9 cellular contexts compared by ENCODE assay signal in genomic region chr15:52262364-52262763, GRCh38. TPM values are rescaled to one million over a fixed set of nuclear protein-coding genes. Genes with fewer than 3 reads are reported as not detected.
DNase-seq lines count a peak whose midpoint lies in the region; ATAC-seq, FAIRE-seq and TF ChIP-seq lines count a peak whose summit lies in the region.
"Had no signal": no experiment of that assay in that cellular context is flagged by ENCODE, and none has a peak within 500 bp of the region (broad histone marks: within the 10 kb centered on the region; RNA-seq: fewer than 3 reads in every experiment).

No MANE protein-coding gene starts in this region.

- no peaks in the 10 kb centered on the region for H3K9me3 ChIP-seq in GM12878 (replicated peaks; ENCODE audit: control insufficient read depth, insufficient read depth, low read length)

- no peaks in the 10 kb centered on the region for H3K36me3 Mint-ChIP-seq in activated naive CD4-positive, alpha-beta T cell treated with anti-CD3 and anti-CD28 coated beads, Interleukin-2, amount 50 U/mL, for 24 hours
- H3K36me3 Mint-ChIP-seq in memory B cell (no peaks in the 10 kb centered on the region), type B pancreatic cell (peaks cover 19% of the 10 kb centered on the region)

- in situ Hi-C loops in GM12878 (cut with MboI): no loop called here

- BruUV-seq in GM12878 (replicated peaks; lab: Mats Ljungman, UMichigan): TSS peak; percentile 88

- peak overlapping the region; percentile 66 for H3K4me3 Mint-ChIP-seq in activated naive CD4-positive, alpha-beta T cell treated with anti-CD3 and anti-CD28 coated beads, Interleukin-2, amount 50 U/mL, for 24 hours
- H3K4me3 Mint-ChIP-seq in memory B cell (peak overlapping the region; percentile 64), type B pancreatic cell (no peak overlapping the region)

- H3K4me1 Mint-ChIP-seq in activated naive CD4-positive, alpha-beta T cell treated with anti-CD3 and anti-CD28 coated beads, Interleukin-2, amount 50 U/mL, for 24 hours: peaks cover 34% of the 10 kb centered on the region
- H3K4me1 Mint-ChIP-seq in memory B cell (peaks cover 29% of the 10 kb centered on the region), type B pancreatic cell (ENCODE audit: unreplicated experiment) (peaks cover 34% of the 10 kb centered on the region)

- no peak for TF ChIP-seq EP300 in GM12878 (IDR thresholded peaks at IDR 0.05; ENCODE audit: borderline replicate concordance in 1 of 2, control insufficient read depth in 1 of 2, low read depth in 2 of 2, low read length in 2 of 2)

- peak overlapping the region; percentile 74 for H3K4me2 ChIP-seq in GM12878 (ENCODE audit: control insufficient read depth, insufficient read depth)

- no peak for TF ChIP-seq CTCF in GM12878 (IDR thresholded peaks at IDR 0.05 in 2 of 3, conservative IDR thresholded peaks at IDR 0.05 in 1 of 3; ENCODE audit: control insufficient read depth in 2 of 3, extremely low read depth in 1 of 3, insufficient read depth in 1 of 3, low read depth in 3 of 3, low read length in 3 of 3)
- no peak for TF ChIP-seq CTCF in type B pancreatic cell (conservative IDR thresholded peaks at IDR 0.05)

- no peaks in the 10 kb centered on the region for H3K36me3 ChIP-seq in GM12878 (ENCODE audit: control insufficient read depth in 2 of 2, insufficient read depth in 2 of 2, low read length in 1 of 2)

- intact Hi-C loops in GM12878 (cut with micrococcal nuclease; ENCODE audit: unreplicated experiment): loop anchor here (5.0 kb wide), 1 partner anchor 45 kb away; no protein-coding TSS in a partner anchor

- no peaks in the 10 kb centered on the region for H4K20me1 ChIP-seq in GM12878 (ENCODE audit: control insufficient read depth, insufficient read depth)

- no peaks in the 10 kb centered on the region for H3K9me3 Mint-ChIP-seq in activated naive CD4-positive, alpha-beta T cell treated with anti-CD3 and anti-CD28 coated beads, Interleukin-2, amount 50 U/mL, for 24 hours
- H3K9me3 Mint-ChIP-seq in memory B cell (no peaks in the 10 kb centered on the region), type B pancreatic cell (no peaks in the 10 kb centered on the region)

- no peaks in the 10 kb centered on the region for H3K27me3 ChIP-seq in GM12878 (replicated peaks in 1 of 2; ENCODE audit: control insufficient read depth in 2 of 2, insufficient read depth in 2 of 2, low read length in 1 of 2)

- SMC1A ChIA-PET in GM12878 (lab: Charles Lee; ENCODE audit: uncharacterized antibody, unreplicated experiment): interaction anchor here (0.6 to 10.7 kb wide), 21 partner anchors 13 to 486 kb away, joined by 3 to 143 read pairs (median 4); no protein-coding TSS in a partner anchor

- ATAC-seq in GM12878: peak; percentile 13; the same call in 2 of the 3 replicates
- no peak for ATAC-seq in memory B cell (ENCODE audit: low read depth)
- no peak for ATAC-seq in GM19328 (IDR thresholded peaks at IDR 0.05; ENCODE audit: unreplicated experiment)

- no peaks in the 10 kb centered on the region for H3K79me2 ChIP-seq in GM12878 (ENCODE audit: control insufficient read depth, insufficient read depth, low read length)

- DNase-seq in activated naive CD4-positive, alpha-beta T cell (lab: John Stamatoyannopoulos, UW): no peak
- DNase-seq in GM12878 (ENCODE audit: low read depth, low spot score) (no peak), memory B cell (ENCODE audit: low spot score in 2 of 2) (no peak), type B pancreatic cell (ENCODE audit: extremely low spot score, unreplicated experiment) (no peak), hepatic stellate cell (ENCODE audit: low spot score) (no peak), ureter (ENCODE audit: low spot score) (no peak)

- no peak for TF ChIP-seq POLR2A in GM12878 (IDR thresholded peaks at IDR 0.05; ENCODE audit: low read depth, low read length)

- RAD21 ChIA-PET in GM12878 (lab: Charles Lee; ENCODE audit: unreplicated experiment): interaction anchor here (0.8 to 11.0 kb wide), 18 partner anchors 12 to 470 kb away, joined by 3 to 121 read pairs (median 4); no protein-coding TSS in a partner anchor

- TF ChIP-seq RAD21 in GM12878 (IDR thresholded peaks at IDR 0.05; ENCODE audit: insufficient read depth, low read depth, low read length): no peak

- H2AFZ ChIP-seq in GM12878 (ENCODE audit: control insufficient read depth, low read depth, low read length): peak overlapping the region; percentile 89

- H3K27me3 Mint-ChIP-seq in activated naive CD4-positive, alpha-beta T cell treated with anti-CD3 and anti-CD28 coated beads, Interleukin-2, amount 50 U/mL, for 24 hours: no peaks in the 10 kb centered on the region
- no peaks in the 10 kb centered on the region for H3K27me3 Mint-ChIP-seq in memory B cell
- H3K27me3 Mint-ChIP-seq in type B pancreatic cell: no peaks in the 10 kb centered on the region

- H3K9ac ChIP-seq in GM12878 (ENCODE audit: control insufficient read depth, insufficient read depth, low read length): peak overlapping the region; percentile 70

- CTCF ChIA-PET in GM12878 (lab: Yijun Ruan, JAX): interaction anchor here (0.6 to 10.5 kb wide), 20 partner anchors 12 to 516 kb away, joined by 3 to 191 read pairs (median 4); no protein-coding TSS in a partner anchor

- peaks cover 21% of the 10 kb centered on the region for H3K4me1 ChIP-seq in GM12878 (ENCODE audit: control insufficient read depth, insufficient read depth, low read length)

- 25% methylated on average over 5 of the region's 5 CpGs for WGBS in GM12878 (ENCODE audit: insufficient coverage, insufficient replicate concordance, low lambda C conversion rate, missing lambda C conversion rate)

- FAIRE-seq in GM12878 (lab: Jason Lieb, UNC): no peak

- H3K27ac ChIP-seq in GM12878 (ENCODE audit: control insufficient read depth, insufficient read depth): peak overlapping the region; percentile 95
- H3K27ac ChIP-seq: C4-2B had no signal

- peak overlapping the region; percentile 87 for H3K27ac Mint-ChIP-seq in activated naive CD4-positive, alpha-beta T cell treated with anti-CD3 and anti-CD28 coated beads, Interleukin-2, amount 50 U/mL, for 24 hours
- H3K27ac Mint-ChIP-seq in memory B cell: peak overlapping the region; percentile 87
- peak overlapping the region; percentile 90 for H3K27ac Mint-ChIP-seq in type B pancreatic cell

- H3K4me3 ChIP-seq in GM12878: no peak overlapping the region

- POLR2A ChIA-PET in GM12878 (lab: Charles Lee): interaction anchor here (0.8 to 1.4 kb wide), 5 partner anchors 9 to 320 kb away, joined by 3 to 4 read pairs (median 3); no protein-coding TSS in a partner anchor

TF ChIP-seq in GM12878, 131 proteins besides CTCF, POLR2A, EP300 and RAD21 (continues in another document):
- TF ChIP-seq ZNF687 (IDR thresholded peaks at IDR 0.05): 0 out of 2 replicates have a peak, but pooled peaks have one; percentile 4

RNA-seq across cellular contexts. Expression of gene MYO5C, which starts 33.2 kb away (rescaled TPM):
- total RNA-seq in GM12878 (2013; cell fraction: nucleolus; rRNA removed): 0.59 and 0.92 TPM in 2 replicates
- total RNA-seq in GM12878 (2014; rRNA removed): 0.76 and 0.79 TPM in 2 replicates
- 0.69 and 0.72 TPM in 2 replicates for total RNA-seq in GM12878 (2014; rRNA removed; fragmentation: Illumina TruSeq; extraction: Trizol)
- total RNA-seq in GM12878 (2021): 0.97 and 1.0 TPM in 2 replicates
- 0.29 TPM for polyA plus RNA-seq in GM12878 (2011; ENCODE audit: low read depth)
- 1.3 TPM in 2 replicates for polyA plus RNA-seq in GM12878 (2011; rRNA removed)
- 0.74 and 0.79 TPM in 2 replicates for polyA plus RNA-seq in GM12878 (2011; cell fraction: cytosol; rRNA removed)
- polyA plus RNA-seq in GM12878 (2011; cell fraction: nucleus; rRNA removed): 0.75 and 0.80 TPM in 2 replicates
- 0.52 and 0.62 TPM in 2 replicates for polyA plus RNA-seq in GM12878 (2012)
- polyA plus RNA-seq in GM12878 (2014; fragmentation: Illumina TruSeq; extraction: Trizol): 0.98 and 2.4 TPM in 2 replicates
- under 1 TPM; 0.40 to 0.42 TPM for polyA plus RNA-seq in GM12878 (2014; fragmentation: Nextera tagmentation; extraction: Ambion mirVana)
- 0.76 and 1.1 TPM in 2 replicates for polyA plus RNA-seq in GM12878 (2014; rRNA removed)
- polyA plus RNA-seq in GM12878 (2016; fragmentation: Nextera tagmentation; extraction: Ambion mirVana): under 1 TPM; 0.29 to 0.75 TPM
- 2.2 and 2.4 TPM in 2 replicates for polyA minus RNA-seq in GM12878 (2011; rRNA and poly(A)+ RNA removed)
- polyA minus RNA-seq in GM12878 (2011; cell fraction: cytosol; rRNA and poly(A)+ RNA removed): 0.67 and 0.94 TPM in 2 replicates
- polyA minus RNA-seq in GM12878 (2011; cell fraction: nucleus; rRNA and poly(A)+ RNA removed): 1.1 and 2.2 TPM in 2 replicates
- total RNA-seq in type B pancreatic cell (ENCODE audit: low replicate concordance): 17.5 and 21.4 TPM in 2 replicates
- total RNA-seq in ureter: 56.3 TPM
